Comparison of ENCODE assay signal across 8 cellular contexts in genomic region chrX:46573896-46574336, GRCh38. TPM values are rescaled to one million over a fixed set of nuclear protein-coding genes. Genes with fewer than 3 reads are reported as not detected.
DNase-seq lines count a peak whose midpoint lies in the region; ATAC-seq, FAIRE-seq and TF ChIP-seq lines count a peak whose summit lies in the region.

No MANE protein-coding gene starts in this region.

- peak overlapping the region in 2 of 7 donors; percentile 50 to 52 for H3K27ac Mint-ChIP-seq in CD14-positive monocyte
- H3K27ac Mint-ChIP-seq in IgD-negative memory B cell = peak overlapping the region in 1 of 3 donors; percentile 84
- peak overlapping the region; percentile 23 to 55 for H3K27ac Mint-ChIP-seq in T-cell
- no peak overlapping the region for H3K27ac Mint-ChIP-seq in brain

- H3K36me3 Mint-ChIP-seq in CD14-positive monocyte (peaks cover 1 to 6% of the 10 kb centered on the region in 2 donors), IgD-negative memory B cell (no peaks in the 10 kb centered on the region), T-cell (peaks cover 4% of the 10 kb centered on the region), brain (no peaks in the 10 kb centered on the region)

- CTCF ChIA-PET in T-cell (lab: Charles Lee) = interaction anchor here (0.6 to 1.2 kb wide), 4 partner anchors 17 to 51 kb away, joined by 3 to 4 read pairs (median 3); no protein-coding TSS in a partner anchor

- H3K9me1 ChIP-seq in keratinocyte (ENCODE audit: control insufficient read depth, extremely low read depth, insufficient read depth, low read length) = no peaks in the 10 kb centered on the region

- no peaks in the 10 kb centered on the region for H3K79me2 ChIP-seq in keratinocyte (ENCODE audit: control insufficient read depth, insufficient read depth, low read length)

- H3K9me3 ChIP-seq in keratinocyte (ENCODE audit: control insufficient read depth, low read depth, low read length) = no peaks in the 10 kb centered on the region

- FAIRE-seq in keratinocyte (lab: Jason Lieb, UNC) = no peak

- TF ChIP-seq CTCF in CD14-positive monocyte (IDR thresholded peaks at IDR 0.05) = no peak
- TF ChIP-seq CTCF in brain (conservative IDR thresholded peaks at IDR 0.05) = no peak
- no peak for TF ChIP-seq CTCF in keratinocyte (optimal IDR thresholded peaks at IDR 0.05 in 1 of 3, IDR thresholded peaks at IDR 0.05 in 1 of 3, conservative IDR thresholded peaks at IDR 0.05 in 1 of 3; ENCODE audit: extremely low read depth in 1 of 3, insufficient read depth in 2 of 3, low read length in 3 of 3)

- H2AFZ ChIP-seq in keratinocyte (ENCODE audit: control insufficient read depth, low read length) = peak overlapping the region; percentile 74

- H3K36me3 ChIP-seq in keratinocyte (ENCODE audit: control insufficient read depth in 2 of 2, extremely low read depth in 1 of 2, insufficient read depth in 2 of 2, low read length in 2 of 2) = no peaks in the 10 kb centered on the region

- H3K9ac ChIP-seq in keratinocyte (ENCODE audit: control insufficient read depth, extremely low read depth, insufficient read depth, low read length) = no peak overlapping the region

- POLR2A ChIA-PET in T-cell (lab: Charles Lee) = no interaction called here

- H3K27me3 ChIP-seq in keratinocyte (ENCODE audit: control insufficient read depth, extremely low read depth, insufficient read depth, low read length) = no peaks in the 10 kb centered on the region

- peaks cover 7% of the 10 kb centered on the region for H3K4me1 ChIP-seq in keratinocyte (ENCODE audit: control insufficient read depth, extremely low read depth, insufficient read depth, low read length)

- dilution Hi-C loops in keratinocyte (cut with MboI; ENCODE audit: extremely low pct_ligation_motif_present, low sequenced_read_pairs) = no loop called here

- peaks cover 0 to 16% (median 2%) of the 10 kb centered on the region in 7 donors for H3K9me3 Mint-ChIP-seq in CD14-positive monocyte
- H3K9me3 Mint-ChIP-seq in IgD-negative memory B cell = no peaks in the 10 kb centered on the region
- no peaks in the 10 kb centered on the region for H3K9me3 Mint-ChIP-seq in T-cell
- H3K9me3 Mint-ChIP-seq in brain = peaks cover 0 to 3% (median 0%) of the 10 kb centered on the region in 5 experiments

- H3K4me3 Mint-ChIP-seq in CD14-positive monocyte (peak overlapping the region; percentile 79 to 84), IgD-negative memory B cell (peak overlapping the region; percentile 80 to 91 (median 86)), T-cell (peak overlapping the region; percentile 76 to 79 (median 79)), brain (peak overlapping the region; percentile 77 to 84 (median 79))

- H3K27ac ChIP-seq in keratinocyte (ENCODE audit: control insufficient read depth, insufficient read depth, low read length) = no peak overlapping the region

- intact Hi-C loops in CD14-positive monocyte (cut with micrococcal nuclease) = loop anchor here in 1 of 2 donors (10.0 kb wide), 1 partner anchor 51 kb away; no protein-coding TSS in a partner anchor

- DNase-seq in CD14-positive monocyte (ENCODE audit: low spot score) (peak; percentile 55), T-cell (peak; percentile 16 to 81 (median 72)), keratinocyte (ENCODE audit: low read depth, low spot score) (no peak), SIG-M5 treated with dmso at 0.1 percent for 504 hours (lab: John Stamatoyannopoulos, UW; ENCODE audit: unreplicated experiment) (no peak)
- peak; percentile 46 to 64 for DNase-seq in stimulated activated CD4-positive, alpha-beta T cell treated with anti-CD3 and anti-CD28 coated beads, Interleukin-4, amount 100 ng/mL, for 4 hours

- H3K4me1 Mint-ChIP-seq in CD14-positive monocyte (peaks cover 45% of the 10 kb centered on the region), IgD-negative memory B cell (peaks cover 20 to 25% (median 22%) of the 10 kb centered on the region in 3 donors), T-cell (peaks cover 33 to 45% (median 38%) of the 10 kb centered on the region in 3 donors), brain (peaks cover 12% of the 10 kb centered on the region)

- H3K27me3 Mint-ChIP-seq in CD14-positive monocyte (ENCODE audit: low read depth in 3 of 3) (peaks cover 3 to 27% (median 24%) of the 10 kb centered on the region in 3 donors), IgD-negative memory B cell (peaks cover 4% of the 10 kb centered on the region), T-cell (peaks cover 0 to 5% of the 10 kb centered on the region in 2 donors), brain (peaks cover 13% of the 10 kb centered on the region)

- H3K4me2 ChIP-seq in keratinocyte (ENCODE audit: control insufficient read depth, extremely low read depth, insufficient read depth, low read depth, low read length) = peak overlapping the region; percentile 70

- peak overlapping the region; percentile 40 to 59 (median 48) for H3K4me3 ChIP-seq in keratinocyte (ENCODE audit: control insufficient read depth in 2 of 3, extremely low read depth in 1 of 3, insufficient read depth in 2 of 3, low read depth in 1 of 3, low read length in 3 of 3)

- ATAC-seq in GM19463 (IDR thresholded peaks at IDR 0.05; ENCODE audit: unreplicated experiment) = peak; percentile 26
- peak; percentile 60 to 78 (median 68) for ATAC-seq in T-cell (replicated peaks in 1 of 4)

- H4K20me1 ChIP-seq in keratinocyte (ENCODE audit: control insufficient read depth, extremely low read depth, insufficient read depth, low read length) = no peaks in the 10 kb centered on the region

RNA-seq across cellular contexts. Expression of gene CHST7, which starts 0.4 kb away (rescaled TPM):
- polyA plus RNA-seq in CD14-positive monocyte (10 to 100 TPM in 1 of 2 donors, 1 to 10 TPM in 1; 8.3 to 19.2 TPM), IgD-negative memory B cell (4.0 TPM), brain (ENCODE audit: insufficient read depth, low read depth, low replicate concordance) (9.9 TPM), keratinocyte (0.26 to 0.39 TPM (median 0.27 TPM) in 3 replicates)
- 1 to 10 TPM; 3.3 to 8.0 (median 6.4) TPM for total RNA-seq in T-cell
- 0.64 TPM for polyA plus RNA-seq in keratinocyte (2011; ENCODE audit: low read depth)
- 0.21 and 0.26 TPM in 2 replicates for polyA plus RNA-seq in keratinocyte (2011; cell fraction: cytosol; rRNA removed)
- polyA plus RNA-seq in keratinocyte (2011; cell fraction: nucleus; rRNA removed) = 0.28 and 0.33 TPM in 2 replicates
- polyA plus RNA-seq in keratinocyte (2012; ENCODE audit: low replicate concordance) = 0.59 and 0.66 TPM in 2 replicates
- 0.72 TPM in 1 of 3 replicates, not detected in the others for polyA minus RNA-seq in keratinocyte
- 0.77 TPM for polyA minus RNA-seq in keratinocyte (2011; cell fraction: cytosol; rRNA and poly(A)+ RNA removed)
- 0.54 and 0.74 TPM in 2 replicates for polyA minus RNA-seq in keratinocyte (2011; cell fraction: nucleus; rRNA and poly(A)+ RNA removed)

RNA-seq across cellular contexts. Expression of gene ZNF674, which starts 28.7 kb away (rescaled TPM):
- polyA plus RNA-seq in CD14-positive monocyte (under 1 TPM; 0.65 to 0.93 TPM), IgD-negative memory B cell (0.23 TPM), brain (ENCODE audit: insufficient read depth, low read depth, low replicate concordance) (0.83 TPM), keratinocyte (1.4 to 2.7 TPM (median 2.1 TPM) in 3 replicates)
- 1 to 10 TPM; 3.2 to 5.5 (median 4.6) TPM for total RNA-seq in T-cell
- polyA plus RNA-seq in keratinocyte (2011; ENCODE audit: low read depth) = 1.4 TPM
- polyA plus RNA-seq in keratinocyte (2011; cell fraction: cytosol; rRNA removed) = 0.66 and 1.0 TPM in 2 replicates
- polyA plus RNA-seq in keratinocyte (2011; cell fraction: nucleus; rRNA removed) = 2.4 and 3.3 TPM in 2 replicates
- polyA plus RNA-seq in keratinocyte (2012; ENCODE audit: low replicate concordance) = 1.6 and 2.0 TPM in 2 replicates
- polyA minus RNA-seq in keratinocyte = 3.6 to 6.8 TPM (median 5.7 TPM) in 3 replicates
- polyA minus RNA-seq in keratinocyte (2011; cell fraction: cytosol; rRNA and poly(A)+ RNA removed) = 2.3 TPM
- polyA minus RNA-seq in keratinocyte (2011; cell fraction: nucleus; rRNA and poly(A)+ RNA removed) = 3.2 and 5.8 TPM in 2 replicates

Comparison
In these comparisons a context has a peak if more than half of its experiments do, and no peak if none do; other contexts are left out.
1. DNase-seq: peak in CD14-positive monocyte (single experiment), T-cell (34 of 34) and stimulated activated CD4-positive, alpha-beta T cell treated with anti-CD3 and anti-CD28 coated beads, Interleukin-4, amount 100 ng/mL, for 4 hours (2 of 2); none in keratinocyte (single experiment) and SIG-M5 treated with dmso at 0.1 percent for 504 hours (single experiment).
2. H3K27ac Mint-ChIP-seq: peak in T-cell (2 of 2); none in brain (0 of 5).
3. Peak in every context shown above with its lines, with median percentiles within 50 percentile points of each other: H3K4me3 Mint-ChIP-seq.